In the genomic region with DNA sequence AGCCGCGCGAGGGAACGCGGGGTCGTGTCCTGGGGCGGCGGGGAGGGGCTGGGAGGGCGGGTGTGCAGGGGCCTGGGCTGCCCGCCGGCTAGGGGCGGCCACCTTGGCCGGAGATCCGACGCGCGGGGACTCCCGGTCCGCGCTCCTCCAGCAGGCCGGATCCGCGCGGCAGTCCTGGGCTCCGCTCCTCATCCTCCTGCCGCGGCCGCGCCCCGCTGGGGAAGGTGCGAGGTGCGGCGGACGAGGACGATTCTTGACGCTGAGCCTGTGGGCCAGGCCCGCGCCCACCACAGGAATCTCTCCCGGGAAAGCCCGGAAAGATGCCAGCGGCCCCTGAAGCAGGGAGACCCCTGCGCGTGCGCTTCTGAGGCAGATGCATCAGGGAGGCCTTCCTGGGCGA, we compare ENCODE assay signal across 21 cellular contexts. TPM values are rescaled to one million over a fixed set of nuclear protein-coding genes. Genes with fewer than 3 reads are reported as not detected.
"Had no signal": no experiment of that assay in that cellular context is flagged by ENCODE, and none has a peak within 500 bp of the region (broad histone marks: within the 10 kb centered on the region; RNA-seq: fewer than 3 reads in every experiment).

No MANE protein-coding gene starts in this region.

- H3K36me3 ChIP-seq: brain microvascular endothelial cell, lower lobe of right lung, vagina had no signal

- H3K27ac Mint-ChIP-seq: activated naive CD4-positive, alpha-beta T cell treated with anti-CD3 and anti-CD28 coated beads, Interleukin-2, amount 50 U/mL, for 72 hours; dendritic cell treated with granulocyte-macrophage colony-stimulating factor and Interleukin-4, amounts not matched to agents 40 ng/mL and 50 ng/mL, for 4 days; naive B cell; stimulated activated naive B cell treated with anti-CD40 and anti-IgM and Interleukin-4, amounts not matched to agents 10 μg/mL and 1 μg/mL and 100 μg/mL, for 72 hours; type B pancreatic cell had no signal

- H3K9me3 ChIP-seq: lower lobe of right lung, vagina had no signal

- H3K9me3 Mint-ChIP-seq: dendritic cell treated with granulocyte-macrophage colony-stimulating factor and Interleukin-4, amounts not matched to agents 40 ng/mL and 50 ng/mL, for 4 days had no signal

- H3K4me3 ChIP-seq: lower lobe of right lung, vagina had no signal

- H3K4me1 ChIP-seq: lower lobe of right lung, vagina had no signal

- ATAC-seq: activated naive CD4-positive, alpha-beta T cell treated with anti-CD3 and anti-CD28 coated beads, Interleukin-2, amount 50 U/mL, for 72 hours; esophagus mucosa; left colon; lower lobe of right lung; stimulated activated naive B cell treated with anti-CD40 and anti-IgM and Interleukin-4, amounts not matched to agents 10 μg/mL and 1 μg/mL and 100 μg/mL, for 72 hours had no signal

- H3K27ac ChIP-seq: brain microvascular endothelial cell, lower lobe of right lung, vagina had no signal

- H3K4me3 Mint-ChIP-seq: dendritic cell treated with granulocyte-macrophage colony-stimulating factor and Interleukin-4, amounts not matched to agents 40 ng/mL and 50 ng/mL, for 4 days; stimulated activated naive B cell treated with anti-CD40 and anti-IgM and Interleukin-4, amounts not matched to agents 10 μg/mL and 1 μg/mL and 100 μg/mL, for 72 hours; type B pancreatic cell had no signal

- H3K27me3 ChIP-seq: vagina had no signal

- H3K4me1 Mint-ChIP-seq: naive B cell had no signal

- DNase-seq: activated gamma-delta T cell treated with Interleukin-2 at 50 U/mL for 16 hours; activated T-cell treated with anti-CD3 and anti-CD28 coated beads, Interleukin-2, amount 50 U/mL, for 1 hour; aorta; brain microvascular endothelial cell; caudate nucleus; effector memory CD4-positive, alpha-beta T cell; hypothalamus; left colon; lower lobe of right lung; naive B cell; stimulated activated CD4-positive, alpha-beta T cell treated with anti-CD3 and anti-CD28 coated beads, Interleukin-2, amount 100 ng/mL, for 48 hours; stimulated activated CD8-positive, alpha-beta memory T cell treated with anti-CD3 and anti-CD28 coated beads, Interleukin-4, amount 100 ng/mL, for 48 hours; stimulated activated naive B cell treated with anti-CD40 and anti-IgM and Interleukin-4, amounts not matched to agents 10 μg/mL and 1 μg/mL and 100 μg/mL, for 72 hours; T-helper 9 cell had no signal

- H3K36me3 Mint-ChIP-seq: type B pancreatic cell had no signal

RNA-seq across cellular contexts. Expression of a gene that starts 6.6 kb away (rescaled TPM):
- total RNA-seq: aorta, mesenteric fat pad, posterior vena cava had no signal
